Comparison of ENCODE assay signal across 9 cellular contexts in the genomic region with DNA sequence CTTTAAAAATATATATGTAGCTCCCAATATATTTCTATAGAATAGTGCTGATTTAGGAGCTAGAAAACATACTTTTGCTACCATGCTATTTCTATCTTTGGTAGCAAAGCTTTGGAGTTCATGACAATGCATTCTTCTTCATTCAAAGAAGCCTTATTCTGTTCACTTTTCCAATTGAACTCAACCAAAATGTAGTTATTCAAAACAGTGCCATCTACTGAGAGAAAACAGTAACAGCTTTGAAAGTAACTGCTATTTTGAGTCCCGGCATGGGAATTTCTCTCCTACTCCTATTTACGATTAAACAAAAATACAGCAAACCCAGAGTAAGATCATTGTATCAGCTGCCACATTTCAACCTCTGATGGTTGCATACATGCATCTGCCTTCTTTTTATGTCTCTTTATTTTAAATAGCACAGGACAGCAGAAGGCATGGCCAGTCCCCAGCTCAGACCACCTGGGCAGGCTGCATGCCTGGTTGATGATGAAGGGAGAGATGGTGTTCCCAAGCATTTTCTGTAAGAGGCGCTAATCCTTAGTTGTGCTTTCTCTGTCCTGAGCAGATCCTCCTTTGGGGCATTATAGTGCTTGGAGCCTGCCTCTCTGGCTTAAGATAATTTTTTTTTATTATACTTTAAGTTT.
DNase-seq lines count a peak whose midpoint lies in the region; ATAC-seq and TF ChIP-seq lines count a peak whose summit lies in the region.
"Had no signal": no experiment of that assay in that cellular context is flagged by ENCODE, and none has a peak within 500 bp of the region (broad histone marks: within the 10 kb centered on the region; RNA-seq: fewer than 3 reads in every experiment).

No MANE protein-coding gene starts in this region.

- CTCF ChIA-PET in activated CD8-positive, alpha-beta T cell treated with anti-CD3 and anti-CD28 coated beads for 36 hours (lab: Charles Lee): interaction anchor here (1.0 to 1.1 kb wide), 3 partner anchors 11 to 233 kb away, joined by 3 to 5 read pairs (median 3); no protein-coding TSS in a partner anchor
- CTCF ChIA-PET in activated CD8-positive, alpha-beta T cell treated with anti-CD3 and anti-CD28 coated beads, Interleukin-2, amount 10 ng/mL, durations not matched to agents 7 days and 5 days (lab: Charles Lee): interaction anchor here (0.6 to 1.8 kb wide), 5 partner anchors 11 to 1583 kb away, joined by 3 to 8 read pairs (median 3); no protein-coding TSS in a partner anchor

- no peak for TF ChIP-seq EP300 in transverse colon (IDR thresholded peaks at IDR 0.05; ENCODE audit: low read depth)

- DNase-seq in activated CD8-positive, alpha-beta T cell treated with anti-CD3 and anti-CD28 coated beads for 36 hours: no peak
- DNase-seq in activated CD8-positive, alpha-beta T cell treated with anti-CD3 and anti-CD28 coated beads, Interleukin-2, amount 10 ng/mL, durations not matched to agents 7 days and 5 days: no peak
- peak; percentile 27 for DNase-seq in NT2/D1 (ENCODE audit: low read depth, low spot score)
- DNase-seq in fibroblast of gingiva (ENCODE audit: low read depth): peak; percentile 11
- DNase-seq in transverse colon: no peak
- DNase-seq in activated T-helper 1 cell treated with anti-CD3 and anti-CD28 coated beads, Interleukin-12 subunit alpha, Interleukin-12 subunit beta, Interleukin-2, Interleukin-4 antibody, amounts not matched to agents 30 ng/mL and 10 ng/mL and 1 ng/mL, durations not matched to agents 14 hours and 24 hours and 36 hours (ENCODE audit: low spot score): no peak
- no peak for DNase-seq in NCI-H2196 treated with DMSO at 0.1 percent for 48 hours (lab: John Stamatoyannopoulos, UW; ENCODE audit: unreplicated experiment)
- DNase-seq: gastrocnemius medialis had no signal

- no peaks in the 10 kb centered on the region for H3K36me3 Mint-ChIP-seq in activated CD8-positive, alpha-beta T cell treated with anti-CD3 and anti-CD28 coated beads for 36 hours (ENCODE audit: low read depth)
- no peaks in the 10 kb centered on the region for H3K36me3 Mint-ChIP-seq in activated CD8-positive, alpha-beta T cell treated with anti-CD3 and anti-CD28 coated beads, Interleukin-2, amount 10 ng/mL, durations not matched to agents 7 days and 5 days (ENCODE audit: low read depth)
- no peaks in the 10 kb centered on the region for H3K36me3 Mint-ChIP-seq in activated T-helper 1 cell treated with anti-CD3 and anti-CD28 coated beads, Interleukin-12 subunit alpha, Interleukin-12 subunit beta, Interleukin-2, Interleukin-4 antibody, amounts not matched to agents 30 ng/mL and 10 ng/mL and 1 ng/mL, durations not matched to agents 14 hours and 24 hours and 36 hours (ENCODE audit: low read depth)

- no peak overlapping the region for H3K4me3 Mint-ChIP-seq in activated CD8-positive, alpha-beta T cell treated with anti-CD3 and anti-CD28 coated beads for 36 hours
- H3K4me3 Mint-ChIP-seq in activated CD8-positive, alpha-beta T cell treated with anti-CD3 and anti-CD28 coated beads, Interleukin-2, amount 10 ng/mL, durations not matched to agents 7 days and 5 days: no peak overlapping the region
- no peak overlapping the region for H3K4me3 Mint-ChIP-seq in activated T-helper 1 cell treated with anti-CD3 and anti-CD28 coated beads, Interleukin-12 subunit alpha, Interleukin-12 subunit beta, Interleukin-2, Interleukin-4 antibody, amounts not matched to agents 30 ng/mL and 10 ng/mL and 1 ng/mL, durations not matched to agents 14 hours and 24 hours and 36 hours

- no peaks in the 10 kb centered on the region for H3K27me3 ChIP-seq in NT2/D1 (ENCODE audit: insufficient read depth, insufficient read length)
- peaks cover 5% of the 10 kb centered on the region for H3K27me3 ChIP-seq in transverse colon
- H3K27me3 ChIP-seq: gastrocnemius medialis had no signal

- H3K27me3 Mint-ChIP-seq in activated CD8-positive, alpha-beta T cell treated with anti-CD3 and anti-CD28 coated beads for 36 hours: peaks cover 1% of the 10 kb centered on the region
- H3K27me3 Mint-ChIP-seq in activated CD8-positive, alpha-beta T cell treated with anti-CD3 and anti-CD28 coated beads, Interleukin-2, amount 10 ng/mL, durations not matched to agents 7 days and 5 days (ENCODE audit: low read depth): no peaks in the 10 kb centered on the region
- H3K27me3 Mint-ChIP-seq in activated T-helper 1 cell treated with anti-CD3 and anti-CD28 coated beads, Interleukin-12 subunit alpha, Interleukin-12 subunit beta, Interleukin-2, Interleukin-4 antibody, amounts not matched to agents 30 ng/mL and 10 ng/mL and 1 ng/mL, durations not matched to agents 14 hours and 24 hours and 36 hours (ENCODE audit: insufficient read depth): peaks cover 3% of the 10 kb centered on the region

- no peaks in the 10 kb centered on the region for H3K9me3 Mint-ChIP-seq in activated CD8-positive, alpha-beta T cell treated with anti-CD3 and anti-CD28 coated beads for 36 hours
- no peaks in the 10 kb centered on the region for H3K9me3 Mint-ChIP-seq in activated CD8-positive, alpha-beta T cell treated with anti-CD3 and anti-CD28 coated beads, Interleukin-2, amount 10 ng/mL, durations not matched to agents 7 days and 5 days (ENCODE audit: insufficient read depth)
- H3K9me3 Mint-ChIP-seq in activated T-helper 1 cell treated with anti-CD3 and anti-CD28 coated beads, Interleukin-12 subunit alpha, Interleukin-12 subunit beta, Interleukin-2, Interleukin-4 antibody, amounts not matched to agents 30 ng/mL and 10 ng/mL and 1 ng/mL, durations not matched to agents 14 hours and 24 hours and 36 hours: no peaks in the 10 kb centered on the region

- H3K9me3 ChIP-seq in NT2/D1 (ENCODE audit: insufficient read depth, low read length) (no peaks in the 10 kb centered on the region), transverse colon (no peaks in the 10 kb centered on the region)
- H3K9me3 ChIP-seq: gastrocnemius medialis had no signal

- POLR2A ChIA-PET in activated CD8-positive, alpha-beta T cell treated with anti-CD3 and anti-CD28 coated beads for 36 hours (lab: Charles Lee): no interaction called here
- POLR2A ChIA-PET in activated CD8-positive, alpha-beta T cell treated with anti-CD3 and anti-CD28 coated beads, Interleukin-2, amount 10 ng/mL, durations not matched to agents 7 days and 5 days (lab: Charles Lee): no interaction called here

- H3K4me1 Mint-ChIP-seq in activated CD8-positive, alpha-beta T cell treated with anti-CD3 and anti-CD28 coated beads for 36 hours (ENCODE audit: low read depth): no peaks in the 10 kb centered on the region
- no peaks in the 10 kb centered on the region for H3K4me1 Mint-ChIP-seq in activated CD8-positive, alpha-beta T cell treated with anti-CD3 and anti-CD28 coated beads, Interleukin-2, amount 10 ng/mL, durations not matched to agents 7 days and 5 days (ENCODE audit: low read depth)
- H3K4me1 Mint-ChIP-seq in activated T-helper 1 cell treated with anti-CD3 and anti-CD28 coated beads, Interleukin-12 subunit alpha, Interleukin-12 subunit beta, Interleukin-2, Interleukin-4 antibody, amounts not matched to agents 30 ng/mL and 10 ng/mL and 1 ng/mL, durations not matched to agents 14 hours and 24 hours and 36 hours (ENCODE audit: low read depth): no peaks in the 10 kb centered on the region

- 13 to 35% methylated on average over 2 to 3 of the region's 3 CpGs for WGBS in transverse colon (ENCODE audit: low coverage in 1 of 2), 2 donors

- peak; percentile 43 for TF ChIP-seq CTCF in activated CD8-positive, alpha-beta T cell treated with anti-CD3 and anti-CD28 coated beads for 36 hours (IDR thresholded peaks at IDR 0.05)
- peak in 4 of 5 experiments; percentile 27 to 35 (median 30) for TF ChIP-seq CTCF in transverse colon (IDR thresholded peaks at IDR 0.05)

- H3K27ac ChIP-seq in transverse colon: no peak overlapping the region
- H3K27ac ChIP-seq: gastrocnemius medialis had no signal

- H3K4me3 ChIP-seq in NT2/D1 (ENCODE audit: insufficient read length, low read depth): no peak overlapping the region
- no peak overlapping the region for H3K4me3 ChIP-seq in transverse colon
- H3K4me3 ChIP-seq: gastrocnemius medialis had no signal

- ATAC-seq in activated CD8-positive, alpha-beta T cell treated with anti-CD3 and anti-CD28 coated beads for 36 hours: no peak
- no peak for ATAC-seq in activated CD8-positive, alpha-beta T cell treated with anti-CD3 and anti-CD28 coated beads, Interleukin-2, amount 10 ng/mL, durations not matched to agents 7 days and 5 days
- no peak for ATAC-seq in GM19023 (IDR thresholded peaks at IDR 0.05; ENCODE audit: unreplicated experiment)
- ATAC-seq: gastrocnemius medialis had no signal

- H3K9ac ChIP-seq in NT2/D1 (ENCODE audit: insufficient read length, low read depth): no peak overlapping the region

- no peaks in the 10 kb centered on the region for H3K4me1 ChIP-seq in NT2/D1 (ENCODE audit: insufficient read depth, insufficient read length)
- peaks cover 0 to 8% (median 3%) of the 10 kb centered on the region in 4 donors for H3K4me1 ChIP-seq in transverse colon
- H3K4me1 ChIP-seq: gastrocnemius medialis had no signal

- no peak for TF ChIP-seq POLR2A in transverse colon (IDR thresholded peaks at IDR 0.05)

- in situ Hi-C loops in transverse colon (cut with MboI; ENCODE audit: low pct_ligation_motif_present in 1 of 4, low pct_unique_long_range_greater_than_20kb in 1 of 4, low sequenced_read_pairs in 3 of 4): no loop called here

- no peaks in the 10 kb centered on the region for H3K36me3 ChIP-seq in NT2/D1 (ENCODE audit: insufficient read depth, insufficient read length, low read length)
- H3K36me3 ChIP-seq in transverse colon: no peaks in the 10 kb centered on the region
- H3K36me3 ChIP-seq: gastrocnemius medialis had no signal

- no peak overlapping the region for H3K27ac Mint-ChIP-seq in activated CD8-positive, alpha-beta T cell treated with anti-CD3 and anti-CD28 coated beads for 36 hours
- no peak overlapping the region for H3K27ac Mint-ChIP-seq in activated CD8-positive, alpha-beta T cell treated with anti-CD3 and anti-CD28 coated beads, Interleukin-2, amount 10 ng/mL, durations not matched to agents 7 days and 5 days
- no peak overlapping the region for H3K27ac Mint-ChIP-seq in activated T-helper 1 cell treated with anti-CD3 and anti-CD28 coated beads, Interleukin-12 subunit alpha, Interleukin-12 subunit beta, Interleukin-2, Interleukin-4 antibody, amounts not matched to agents 30 ng/mL and 10 ng/mL and 1 ng/mL, durations not matched to agents 14 hours and 24 hours and 36 hours

- intact Hi-C loops in activated CD8-positive, alpha-beta T cell treated with anti-CD3 and anti-CD28 coated beads for 36 hours (cut with micrococcal nuclease): no loop called here
- intact Hi-C loops in transverse colon (cut with DNase I; ENCODE audit: low total_unique reads): no loop called here
- intact Hi-C loops in activated T-helper 1 cell treated with anti-CD3 and anti-CD28 coated beads, Interleukin-12 subunit alpha, Interleukin-12 subunit beta, Interleukin-2, Interleukin-4 antibody, amounts not matched to agents 30 ng/mL and 10 ng/mL and 1 ng/mL, durations not matched to agents 14 hours and 24 hours and 36 hours (cut with micrococcal nuclease): loop anchor here (10.0 kb wide), 1 partner anchor 415 kb away; no protein-coding TSS in a partner anchor

Comparison
In these comparisons a context has a peak if more than half of its experiments do, and no peak if none do; other contexts are left out.
1. DNase-seq: peak in NT2/D1 (single experiment) and fibroblast of gingiva (single experiment); none in activated CD8-positive, alpha-beta T cell treated with anti-CD3 and anti-CD28 coated beads for 36 hours (single experiment), activated CD8-positive, alpha-beta T cell treated with anti-CD3 and anti-CD28 coated beads, Interleukin-2, amount 10 ng/mL, durations not matched to agents 7 days and 5 days (single experiment), transverse colon (single experiment), activated T-helper 1 cell treated with anti-CD3 and anti-CD28 coated beads, Interleukin-12 subunit alpha, Interleukin-12 subunit beta, Interleukin-2, Interleukin-4 antibody, amounts not matched to agents 30 ng/mL and 10 ng/mL and 1 ng/mL, durations not matched to agents 14 hours and 24 hours and 36 hours (single experiment) and NCI-H2196 treated with DMSO at 0.1 percent for 48 hours (single experiment).